Comparison of ENCODE assay signal across 24 cellular contexts in the genomic region with DNA sequence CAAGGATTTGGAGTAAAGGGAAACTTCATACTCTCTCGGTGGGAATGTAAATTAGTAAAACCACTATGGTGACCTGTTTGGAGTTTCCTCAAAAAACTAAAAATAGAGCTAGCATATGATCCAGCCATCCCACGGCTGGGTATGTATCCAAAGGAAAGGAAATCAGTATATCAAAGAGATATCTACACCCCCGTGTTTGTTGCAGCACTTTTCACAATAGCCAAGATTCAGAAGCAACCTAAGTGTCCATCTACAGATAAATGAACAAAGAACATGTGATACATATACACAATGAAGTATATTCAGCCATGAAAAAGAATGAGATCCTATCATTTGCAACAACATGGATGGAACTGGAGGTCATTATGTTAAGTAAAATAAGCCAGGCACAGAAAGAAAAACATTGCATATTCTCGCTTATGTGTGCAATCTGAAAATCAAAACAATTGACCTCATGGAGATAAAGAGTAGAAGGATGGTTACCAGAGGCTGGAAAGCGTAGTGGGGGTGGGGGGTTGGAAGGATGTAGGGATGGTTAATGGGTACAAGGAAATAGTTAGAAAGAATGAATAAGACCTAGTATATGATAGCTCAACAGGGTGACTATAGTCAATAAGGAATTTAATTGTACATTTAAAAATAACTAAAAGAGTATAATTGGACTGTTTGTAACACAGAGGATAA.
A peak's percentile ranks its signal among the peaks of the same experiment; 100 is the strongest.
DNase-seq lines count a peak whose midpoint lies in the region; ATAC-seq, FAIRE-seq and TF ChIP-seq lines count a peak whose summit lies in the region.
"Had no signal": no experiment of that assay in that cellular context is flagged by ENCODE, and none has a peak within 500 bp of the region (broad histone marks: within the 10 kb centered on the region; RNA-seq: fewer than 3 reads in every experiment).

No MANE protein-coding gene starts in this region.

- H3K9me2 ChIP-seq in SK-N-SH = no peaks in the 10 kb centered on the region

- H3K4me1 Mint-ChIP-seq in astrocyte (ENCODE audit: low read depth, unreplicated experiment) = peaks cover 14% of the 10 kb centered on the region
- no peaks in the 10 kb centered on the region for H3K4me1 Mint-ChIP-seq in activated CD4-positive, alpha-beta memory T cell treated with anti-CD3 and anti-CD28 coated beads, Interleukin-2, amount 10 ng/mL, durations not matched to agents 7 days and 5 days
- H3K4me1 Mint-ChIP-seq in activated T-cell treated with anti-CD3 and anti-CD28 coated beads, Interleukin-2, amount 50 U/mL, for 4 hours (ENCODE audit: low read depth) = no peaks in the 10 kb centered on the region
- H3K4me1 Mint-ChIP-seq: CD14-positive monocyte; CD4-positive, alpha-beta memory T cell had no signal

- H3K36me3 Mint-ChIP-seq in astrocyte (ENCODE audit: low read depth, unreplicated experiment) = no peaks in the 10 kb centered on the region
- H3K36me3 Mint-ChIP-seq in activated CD4-positive, alpha-beta memory T cell treated with anti-CD3 and anti-CD28 coated beads, Interleukin-2, amount 10 ng/mL, durations not matched to agents 7 days and 5 days (ENCODE audit: low read depth) = no peaks in the 10 kb centered on the region
- no peaks in the 10 kb centered on the region for H3K36me3 Mint-ChIP-seq in activated T-cell treated with anti-CD3 and anti-CD28 coated beads, Interleukin-2, amount 50 U/mL, for 4 hours (ENCODE audit: insufficient read depth)
- H3K36me3 Mint-ChIP-seq: CD14-positive monocyte; CD4-positive, alpha-beta memory T cell; IgD-negative memory B cell had no signal

- TF ChIP-seq CTCF in SK-N-SH (IDR thresholded peaks at IDR 0.05) (no peak), astrocyte (IDR thresholded peaks at IDR 0.05; ENCODE audit: insufficient read depth, low read depth, low read length) (no peak), fibroblast of villous mesenchyme (IDR thresholded peaks at IDR 0.05; ENCODE audit: insufficient read depth, low read depth, low read length) (no peak), omental fat pad (IDR thresholded peaks at IDR 0.05) (no peak)

- H3K27me3 ChIP-seq in SK-N-SH (ENCODE audit: insufficient read depth) (no peaks in the 10 kb centered on the region), astrocyte (ENCODE audit: insufficient read depth, low read length) (no peaks in the 10 kb centered on the region)
- H3K27me3 ChIP-seq: BLaER1 had no signal

- no peaks in the 10 kb centered on the region; a peak in 1 of 4 replicates for H3K4me1 ChIP-seq in SK-N-SH (ENCODE audit: control insufficient read depth in 1 of 2, insufficient read depth in 2 of 2, low read depth in 1 of 2, low read length in 1 of 2)
- H3K4me1 ChIP-seq in astrocyte (ENCODE audit: insufficient read depth, low read length) = no peaks in the 10 kb centered on the region
- H3K4me1 ChIP-seq: BLaER1 had no signal

- CTCF ChIA-PET in SK-N-SH (lab: Yijun Ruan, JAX) = no interaction called here
- CTCF ChIA-PET in activated CD4-positive, alpha-beta memory T cell treated with anti-CD3 and anti-CD28 coated beads, Interleukin-2, amount 10 ng/mL, durations not matched to agents 7 days and 5 days (lab: Charles Lee) = no interaction called here

- POLR2A ChIA-PET in SK-N-SH (lab: Yijun Ruan, JAX) = no interaction called here
- POLR2A ChIA-PET in activated CD4-positive, alpha-beta memory T cell treated with anti-CD3 and anti-CD28 coated beads, Interleukin-2, amount 10 ng/mL, durations not matched to agents 7 days and 5 days (lab: Charles Lee) = no interaction called here

- H3K79me2 ChIP-seq in SK-N-SH (ENCODE audit: insufficient read depth) (no peaks in the 10 kb centered on the region), astrocyte (ENCODE audit: insufficient read depth, low read length) (no peaks in the 10 kb centered on the region)

- no peaks in the 10 kb centered on the region for H3K9me3 Mint-ChIP-seq in astrocyte (ENCODE audit: unreplicated experiment)
- no peaks in the 10 kb centered on the region for H3K9me3 Mint-ChIP-seq in activated CD4-positive, alpha-beta memory T cell treated with anti-CD3 and anti-CD28 coated beads, Interleukin-2, amount 10 ng/mL, durations not matched to agents 7 days and 5 days
- H3K9me3 Mint-ChIP-seq in activated T-cell treated with anti-CD3 and anti-CD28 coated beads, Interleukin-2, amount 50 U/mL, for 4 hours = no peaks in the 10 kb centered on the region
- H3K9me3 Mint-ChIP-seq: GM23338 had no signal

- no peak overlapping the region for H3K4me3 ChIP-seq in SK-N-SH (ENCODE audit: low read depth in 2 of 2, low read length in 1 of 2)
- H3K4me3 ChIP-seq in astrocyte (ENCODE audit: insufficient read depth, low read depth, low read length) = no peak overlapping the region
- H3K4me3 ChIP-seq in fibroblast of villous mesenchyme (ENCODE audit: low read depth, low read length) = no peak overlapping the region
- H3K4me3 ChIP-seq: BLaER1, GM23338 had no signal

- no peak for FAIRE-seq in astrocyte (lab: Jason Lieb, UNC)
- FAIRE-seq: GM12892, GM18507, H54, HepG2 had no signal

- H3K4me2 ChIP-seq in SK-N-SH (no peak overlapping the region), astrocyte (ENCODE audit: low read length) (peak overlapping the region; percentile 10)
- H3K4me2 ChIP-seq: BLaER1, GM23338 had no signal

- no peak for ATAC-seq in SK-N-SH treated with all-trans-retinoic acid at 6 μM for 48 hours
- no peak for ATAC-seq in omental fat pad (ENCODE audit: low FRiP score)
- ATAC-seq in activated T-cell treated with anti-CD3 and anti-CD28 coated beads, Interleukin-2, amount 50 U/mL, for 4 hours = no peak
- ATAC-seq: GM23338, HepG2 had no signal

- no peaks in the 10 kb centered on the region for H3F3A ChIP-seq in SK-N-SH (replicated peaks; ENCODE audit: insufficient read depth)

- H4K20me1 ChIP-seq in SK-N-SH (ENCODE audit: insufficient read depth) = no peaks in the 10 kb centered on the region
- H4K20me1 ChIP-seq in astrocyte (ENCODE audit: insufficient read depth, low read length) = no peaks in the 10 kb centered on the region
- H4K20me1 ChIP-seq: BLaER1 had no signal

- H3K27me3 Mint-ChIP-seq in astrocyte (ENCODE audit: low read depth, unreplicated experiment) = no peaks in the 10 kb centered on the region
- no peaks in the 10 kb centered on the region for H3K27me3 Mint-ChIP-seq in activated CD4-positive, alpha-beta memory T cell treated with anti-CD3 and anti-CD28 coated beads, Interleukin-2, amount 10 ng/mL, durations not matched to agents 7 days and 5 days
- H3K27me3 Mint-ChIP-seq in activated T-cell treated with anti-CD3 and anti-CD28 coated beads, Interleukin-2, amount 50 U/mL, for 4 hours (ENCODE audit: low read depth) = peaks cover 3% of the 10 kb centered on the region
- H3K27me3 Mint-ChIP-seq: CD4-positive, alpha-beta memory T cell; IgD-negative memory B cell had no signal

- H3K9ac ChIP-seq in SK-N-SH (no peak overlapping the region), astrocyte (ENCODE audit: low read length) (no peak overlapping the region)
- H3K9ac ChIP-seq: BLaER1 had no signal

- H2AFZ ChIP-seq in SK-N-SH (ENCODE audit: low read depth) = no peak overlapping the region
- H2AFZ ChIP-seq in astrocyte (ENCODE audit: low read depth, low read length) = no peak overlapping the region
- H2AFZ ChIP-seq: GM23338 had no signal

- no peaks in the 10 kb centered on the region for H3K36me3 ChIP-seq in SK-N-SH (replicated peaks in 1 of 2; ENCODE audit: control insufficient read depth in 1 of 2, insufficient read depth in 2 of 2, low read length in 1 of 2)
- no peaks in the 10 kb centered on the region for H3K36me3 ChIP-seq in astrocyte (ENCODE audit: insufficient read depth, low read length)
- H3K36me3 ChIP-seq: BLaER1 had no signal

- 62% methylated on average over 5 of the region's 5 CpGs for WGBS in SK-N-SH (ENCODE audit: low lambda C conversion rate)

- TF ChIP-seq EP300 in SK-N-SH (IDR thresholded peaks at IDR 0.05; ENCODE audit: borderline replicate concordance in 1 of 2, low read depth in 1 of 2, low read length in 1 of 2) = no peak

- H3K27ac Mint-ChIP-seq in astrocyte (ENCODE audit: unreplicated experiment) = no peak overlapping the region
- H3K27ac Mint-ChIP-seq in activated CD4-positive, alpha-beta memory T cell treated with anti-CD3 and anti-CD28 coated beads, Interleukin-2, amount 10 ng/mL, durations not matched to agents 7 days and 5 days = no peak overlapping the region
- H3K27ac Mint-ChIP-seq: CD14-positive monocyte; CD4-positive, alpha-beta memory T cell; GM23338; HFFc6; IgD-negative memory B cell had no signal

- no peak for DNase-seq in SK-N-SH
- peak; percentile 16 for DNase-seq in astrocyte (ENCODE audit: low read depth)
- DNase-seq in fibroblast of villous mesenchyme (ENCODE audit: low read depth) = peak; percentile 44
- no peak for DNase-seq in omental fat pad (ENCODE audit: low spot score)
- DNase-seq in activated CD4-positive, alpha-beta memory T cell treated with anti-CD3 and anti-CD28 coated beads, Interleukin-2, amount 10 ng/mL, durations not matched to agents 7 days and 5 days = no peak
- no peak for DNase-seq in NCI-H2171 treated with DMSO at 0.1 percent for 48 hours (lab: John Stamatoyannopoulos, UW)
- DNase-seq in activated T-cell treated with anti-CD3 and anti-CD28 coated beads, Interleukin-2, amount 50 U/mL, for 4 hours = no peak
- DNase-seq: CD4-positive, alpha-beta memory T cell; COR-L47; DMS153; DMS79; GDM1; HCEC 1CT; HFFc6 had no signal

- no peak overlapping the region for H3K4me3 Mint-ChIP-seq in astrocyte (ENCODE audit: unreplicated experiment)
- H3K4me3 Mint-ChIP-seq in activated CD4-positive, alpha-beta memory T cell treated with anti-CD3 and anti-CD28 coated beads, Interleukin-2, amount 10 ng/mL, durations not matched to agents 7 days and 5 days = no peak overlapping the region
- H3K4me3 Mint-ChIP-seq in activated T-cell treated with anti-CD3 and anti-CD28 coated beads, Interleukin-2, amount 50 U/mL, for 4 hours = no peak overlapping the region
- H3K4me3 Mint-ChIP-seq: CD14-positive monocyte; CD4-positive, alpha-beta memory T cell; GM23338; HFFc6; IgD-negative memory B cell had no signal

- no peak for TF ChIP-seq RAD21 in SK-N-SH (IDR thresholded peaks at IDR 0.05; ENCODE audit: low read length)

- H3K9me3 ChIP-seq in SK-N-SH (no peaks in the 10 kb centered on the region), astrocyte (ENCODE audit: insufficient read depth, low read depth, low read length) (no peaks in the 10 kb centered on the region)
- H3K9me3 ChIP-seq: BLaER1 had no signal

- H3K27ac ChIP-seq in SK-N-SH (ENCODE audit: low read depth in 2 of 2, low read length in 1 of 2) (no peak overlapping the region), astrocyte (ENCODE audit: low read depth, low read length) (no peak overlapping the region)
- H3K27ac ChIP-seq: 22Rv1, BLaER1 had no signal

TF ChIP-seq in SK-N-SH treated with all-trans-retinoic acid at 6 μM for 48 hours, 23 proteins besides CTCF, POLR2A, EP300 and RAD21 (continues in another document):
- TF ChIP-seq ZNF70 (CRISPR knock-in tag; IDR thresholded peaks at IDR 0.05) = peak; percentile 73

TF ChIP-seq in SK-N-SH, 30 proteins besides CTCF, POLR2A, EP300 and RAD21:
- TF ChIP-seq TAF1 (IDR thresholded peaks at IDR 0.05; ENCODE audit: borderline replicate concordance, low read depth, low read length) (no peak), YY1 (IDR thresholded peaks at IDR 0.05; ENCODE audit: low read depth) (no peak), CHD2 (IDR thresholded peaks at IDR 0.05; ENCODE audit: low read length, partially characterized antibody) (no peak)

Comparison
In these comparisons a context has a peak if more than half of its experiments do, and no peak if none do; other contexts are left out.
1. DNase-seq: peak in astrocyte (single experiment) and fibroblast of villous mesenchyme (single experiment); none in SK-N-SH (single experiment), omental fat pad (single experiment), activated CD4-positive, alpha-beta memory T cell treated with anti-CD3 and anti-CD28 coated beads, Interleukin-2, amount 10 ng/mL, durations not matched to agents 7 days and 5 days (single experiment), NCI-H2171 treated with DMSO at 0.1 percent for 48 hours (single experiment) and activated T-cell treated with anti-CD3 and anti-CD28 coated beads, Interleukin-2, amount 50 U/mL, for 4 hours (single experiment).